In the genomic region with DNA sequence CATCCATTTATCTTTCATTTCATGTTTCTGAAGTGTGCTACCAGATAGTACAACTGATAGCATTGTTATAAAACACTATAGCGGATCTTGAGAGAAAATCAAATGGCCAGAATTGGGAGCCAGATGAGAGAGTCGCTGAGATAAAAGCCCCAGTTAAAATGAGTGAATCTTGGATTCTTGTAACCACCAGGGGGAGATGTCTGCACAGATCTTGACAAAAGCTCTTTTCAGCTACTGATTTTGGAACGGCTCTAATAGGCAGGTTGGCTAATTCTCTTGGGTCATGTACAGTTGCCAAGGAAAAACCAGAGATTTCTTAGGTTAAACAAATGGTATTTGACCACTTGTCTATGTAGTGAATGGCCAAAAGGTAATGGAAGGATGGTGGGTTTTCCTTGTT, we compare ENCODE assay signal across 8 cellular contexts. TPM values are rescaled to one million over a fixed set of nuclear protein-coding genes. Genes with fewer than 3 reads are reported as not detected.
DNase-seq lines count a peak whose midpoint lies in the region; ATAC-seq and TF ChIP-seq lines count a peak whose summit lies in the region.

No MANE protein-coding gene starts in this region.

- H3K4me1 ChIP-seq in SK-N-SH (ENCODE audit: control insufficient read depth in 1 of 2, insufficient read depth in 2 of 2, low read depth in 1 of 2, low read length in 1 of 2) (peaks cover 0 to 8% of the 10 kb centered on the region in 2 experiments; a peak in 3 of 4 replicates), esophagus squamous epithelium (peaks cover 0 to 29% (median 0%) of the 10 kb centered on the region in 3 donors)

- no peaks in the 10 kb centered on the region for H3K79me2 ChIP-seq in SK-N-SH (ENCODE audit: insufficient read depth)

- no peaks in the 10 kb centered on the region for H3K27me3 Mint-ChIP-seq in naive B cell

- no peak overlapping the region for H3K27ac ChIP-seq in SK-N-SH (ENCODE audit: low read depth in 2 of 2, low read length in 1 of 2)
- no peak overlapping the region for H3K27ac ChIP-seq in esophagus squamous epithelium

- TF ChIP-seq CTCF in SK-N-SH (IDR thresholded peaks at IDR 0.05) (peak; percentile 82), esophagus squamous epithelium (IDR thresholded peaks at IDR 0.05) (peak; percentile 58 to 79 (median 72))

- no peak overlapping the region for H3K4me3 ChIP-seq in SK-N-SH (ENCODE audit: low read depth in 2 of 2, low read length in 1 of 2)
- no peak overlapping the region for H3K4me3 ChIP-seq in esophagus squamous epithelium

- TF ChIP-seq POLR2A in esophagus squamous epithelium (IDR thresholded peaks at IDR 0.05), result no peak

- no peaks in the 10 kb centered on the region for H3K36me3 Mint-ChIP-seq in naive B cell

- peaks cover 0 to 8% (median 0%) of the 10 kb centered on the region in 3 donors for H3K4me1 Mint-ChIP-seq in naive B cell

- no peak overlapping the region for H2AFZ ChIP-seq in SK-N-SH (ENCODE audit: low read depth)

- H3K27ac Mint-ChIP-seq in naive B cell, result peak overlapping the region in 1 of 6 donors; percentile 64

- H4K20me1 ChIP-seq in SK-N-SH (ENCODE audit: insufficient read depth), result no peaks in the 10 kb centered on the region

- H3K27me3 ChIP-seq in SK-N-SH (ENCODE audit: insufficient read depth) (no peaks in the 10 kb centered on the region), esophagus squamous epithelium (no peaks in the 10 kb centered on the region)

- H3F3A ChIP-seq in SK-N-SH (replicated peaks; ENCODE audit: insufficient read depth), result peaks cover 5% of the 10 kb centered on the region

- intact Hi-C loops in esophagus squamous epithelium (cut with DNase I), result loop anchor here (5.0 kb wide), 1 partner anchor 176 kb away; no protein-coding TSS in a partner anchor

- CTCF ChIA-PET in SK-N-SH (lab: Yijun Ruan, JAX), result interaction anchor here (0.6 to 12.0 kb wide), 24 partner anchors 10 to 504 kb away, joined by 3 to 146 read pairs (median 4); partner anchors contain the start of gene IQGAP2

- H3K9me3 Mint-ChIP-seq in naive B cell, result no peaks in the 10 kb centered on the region

- no peak overlapping the region for H3K4me2 ChIP-seq in SK-N-SH

- POLR2A ChIA-PET in SK-N-SH (lab: Yijun Ruan, JAX), result no interaction called here

- DNase-seq in activated T-cell treated with anti-CD3 and anti-CD28 coated beads for 24 hours (ENCODE audit: low read depth), result peak; percentile 6
- DNase-seq in activated T-cell treated with anti-CD3 and anti-CD28 coated beads for 4 hours, result no peak
- peak; percentile 77 for DNase-seq in KG1 (lab: John Stamatoyannopoulos, UW)
- DNase-seq in SK-N-SH, result peak; percentile 49
- no peak for DNase-seq in esophagus squamous epithelium (lab: John Stamatoyannopoulos, UW)
- DNase-seq in naive B cell, result peak; percentile 42

- H3K36me3 ChIP-seq in SK-N-SH (replicated peaks in 1 of 2; ENCODE audit: control insufficient read depth in 1 of 2, insufficient read depth in 2 of 2, low read length in 1 of 2) (no peaks in the 10 kb centered on the region), esophagus squamous epithelium (peaks cover 0 to 4% (median 0%) of the 10 kb centered on the region in 3 donors)

- TF ChIP-seq RAD21 in SK-N-SH (IDR thresholded peaks at IDR 0.05; ENCODE audit: low read length), result peak; percentile 87

- no peak overlapping the region for H3K9ac ChIP-seq in SK-N-SH

- 22% methylated on average over 3 of the region's 3 CpGs for WGBS in SK-N-SH (ENCODE audit: low lambda C conversion rate)
- WGBS in esophagus squamous epithelium, 2 donors, result 12 to 23% methylated on average over 3 of the region's 3 CpGs

- H3K4me3 Mint-ChIP-seq in naive B cell, result no peak overlapping the region

- no peak for TF ChIP-seq EP300 in SK-N-SH (IDR thresholded peaks at IDR 0.05; ENCODE audit: borderline replicate concordance in 1 of 2, low read depth in 1 of 2, low read length in 1 of 2)

- no peaks in the 10 kb centered on the region for H3K9me3 ChIP-seq in SK-N-SH
- H3K9me3 ChIP-seq in esophagus squamous epithelium, result no peaks in the 10 kb centered on the region

- ATAC-seq in naive B cell (ENCODE audit: low read depth in 2 of 2) (peak; percentile 53 to 60), GM18861 (IDR thresholded peaks at IDR 0.05; ENCODE audit: unreplicated experiment) (no peak), HG03280 (IDR thresholded peaks at IDR 0.05; ENCODE audit: unreplicated experiment) (no peak)

- H3K9me2 ChIP-seq in SK-N-SH, result no peaks in the 10 kb centered on the region

TF ChIP-seq in SK-N-SH, 30 proteins besides CTCF, POLR2A, EP300 and RAD21:
- TF ChIP-seq MEF2A (IDR thresholded peaks at IDR 0.05; ENCODE audit: borderline replicate concordance, low read depth), result no peak
- no peak for TF ChIP-seq TAF1 (IDR thresholded peaks at IDR 0.05; ENCODE audit: borderline replicate concordance, low read depth, low read length)
- TF ChIP-seq SMC3 (IDR thresholded peaks at IDR 0.05; ENCODE audit: low read depth, low read length), result peak; percentile 91
- TF ChIP-seq JUND (IDR thresholded peaks at IDR 0.05), result no peak
- 0 out of 2 replicates have a peak, but pooled peaks have one; percentile 38 for TF ChIP-seq FOXM1 (IDR thresholded peaks at IDR 0.05; ENCODE audit: low read depth)

RNA-seq across cellular contexts. Expression of gene F2RL2, which starts 21.7 kb away (rescaled TPM):
- polyA plus RNA-seq in SK-N-SH (2012; rRNA removed) (29.4 and 51.0 TPM in 2 replicates), naive B cell (ENCODE audit: low read depth in 6 of 6) (under 1 TPM in 4 of 6 donors, not detected in 2; 0.08 to 0.25 (median 0.17) TPM)
- polyA plus RNA-seq in SK-N-SH (2012; cell fraction: cytosol; rRNA removed), result 28.0 and 30.2 TPM in 2 replicates
- 15.4 and 29.4 TPM in 2 replicates for polyA plus RNA-seq in SK-N-SH (2012; cell fraction: nucleus; rRNA removed)
- total RNA-seq in esophagus squamous epithelium, result under 1 TPM; 0.18 to 0.76 (median 0.44) TPM

Comparison
In these comparisons a context has a peak if more than half of its experiments do, and no peak if none do; other contexts are left out.
1. DNase-seq: peak in activated T-cell treated with anti-CD3 and anti-CD28 coated beads for 24 hours (single experiment), KG1 (single experiment), SK-N-SH (single experiment) and naive B cell (single experiment); none in activated T-cell treated with anti-CD3 and anti-CD28 coated beads for 4 hours (single experiment) and esophagus squamous epithelium (single experiment).
2. ATAC-seq: peak in naive B cell (2 of 2); none in GM18861 (single experiment) and HG03280 (single experiment).
3. RNA of gene F2RL2, which starts 21.7 kb away (polyA plus RNA-seq): 15.4 to 51.0 TPM in SK-N-SH; 0.08 to 0.25 TPM in naive B cell; every median in the first group is over 10 times any median in the second.